ENCODE assay signal across 19 cellular contexts in genomic region chr3:66259721-66260255, GRCh38. TPM values are rescaled to one million over a fixed set of nuclear protein-coding genes. Genes with fewer than 3 reads are reported as not detected.
DNase-seq lines count a peak whose midpoint lies in the region; ATAC-seq and TF ChIP-seq lines count a peak whose summit lies in the region.
"Had no signal": no experiment of that assay in that cellular context is flagged by ENCODE, and none has a peak within 500 bp of the region (broad histone marks: within the 10 kb centered on the region; RNA-seq: fewer than 3 reads in every experiment).

No MANE protein-coding gene starts in this region.

- no peak overlapping the region for H4K91ac ChIP-seq in neuronal stem cell (ENCODE audit: low read depth, low read length, poor library complexity)

- no peak overlapping the region for H2BK5ac ChIP-seq in neuronal stem cell (ENCODE audit: low read length)

- in situ Hi-C loops in GM23248 (cut with MboI): no loop called here

- ATAC-seq in RWPE2 (ENCODE audit: low read depth) (peak; percentile 14; the same call in 1 of the 3 replicates), psoas muscle (no peak), HG02870 (IDR thresholded peaks at IDR 0.05; ENCODE audit: unreplicated experiment) (no peak)
- ATAC-seq: Panc1 had no signal

- peak overlapping the region; percentile 19 for H3K18ac ChIP-seq in neuronal stem cell (ENCODE audit: low read length)

- peaks cover 20% of the 10 kb centered on the region for H3K4me1 ChIP-seq in GM23248 (ENCODE audit: insufficient read depth)
- no peaks in the 10 kb centered on the region for H3K4me1 ChIP-seq in RWPE2 (ENCODE audit: insufficient read depth, poor library complexity, severe bottlenecking)
- H3K4me1 ChIP-seq in neuronal stem cell (ENCODE audit: control insufficient read depth in 2 of 2, insufficient read depth in 1 of 2, low read depth in 1 of 2, low read length in 2 of 2): peaks cover 0 to 6% of the 10 kb centered on the region in 2 donors
- H3K4me1 ChIP-seq in psoas muscle: peaks cover 18% of the 10 kb centered on the region

- H2BK12ac ChIP-seq in neuronal stem cell (ENCODE audit: low read length): no peak overlapping the region

- H4K8ac ChIP-seq in neuronal stem cell (ENCODE audit: low read depth, low read length): no peak overlapping the region

- H3K4ac ChIP-seq in neuronal stem cell (ENCODE audit: low read length): no peak overlapping the region

- no peak overlapping the region for H2AK5ac ChIP-seq in neuronal stem cell (ENCODE audit: low read depth, low read length)

- H3K4me3 ChIP-seq in GM23248 (no peak overlapping the region), RWPE2 (ENCODE audit: severe bottlenecking) (no peak overlapping the region), fibroblast of mammary gland (ENCODE audit: control insufficient read depth, low read depth, low read length) (no peak overlapping the region), neuronal stem cell (ENCODE audit: low read length in 2 of 2) (no peak overlapping the region), psoas muscle (no peak overlapping the region)
- H3K4me3 ChIP-seq: MG63 had no signal

- H3F3A ChIP-seq in GM23248 (ENCODE audit: insufficient read depth): no peaks in the 10 kb centered on the region

- no peak overlapping the region for H3K27ac ChIP-seq in GM23248
- H3K27ac ChIP-seq in RWPE2 (ENCODE audit: poor library complexity, severe bottlenecking): no peak overlapping the region
- H3K27ac ChIP-seq in neuronal stem cell (replicated peaks; ENCODE audit: low read length): no peak overlapping the region
- no peak overlapping the region for H3K27ac ChIP-seq in psoas muscle
- H3K27ac ChIP-seq: HL-60, KMS-11 had no signal

- no peak overlapping the region for H2AFZ ChIP-seq in GM23248
- H2AFZ ChIP-seq in neuronal stem cell (ENCODE audit: low read length): no peak overlapping the region

- H3K4me2 ChIP-seq in GM23248 (ENCODE audit: unreplicated experiment) (no peak overlapping the region), neuronal stem cell (ENCODE audit: insufficient read depth, low read length, poor library complexity, severe bottlenecking) (no peak overlapping the region)
- H3K4me2 ChIP-seq: KMS-11 had no signal

- H3K36me3 ChIP-seq in GM23248 (ENCODE audit: low read depth): no peaks in the 10 kb centered on the region
- H3K36me3 ChIP-seq in RWPE2 (ENCODE audit: low read depth): no peaks in the 10 kb centered on the region
- peaks cover 0 to 3% of the 10 kb centered on the region in 2 donors for H3K36me3 ChIP-seq in neuronal stem cell (replicated peaks in 1 of 2; ENCODE audit: control insufficient read depth in 2 of 2, insufficient read depth in 2 of 2, low read length in 2 of 2)
- peaks cover 0 to 28% of the 10 kb centered on the region in 2 donors for H3K36me3 ChIP-seq in psoas muscle (ENCODE audit: insufficient read depth in 1 of 2, low read depth in 1 of 2)
- H3K36me3 ChIP-seq: MG63 had no signal

- H2BK15ac ChIP-seq in neuronal stem cell (ENCODE audit: low read length): no peak overlapping the region

- H3K9me2 ChIP-seq in GM23248 (ENCODE audit: insufficient read depth): no peaks in the 10 kb centered on the region

- H3K9me3 ChIP-seq in GM23248 (ENCODE audit: low read depth) (no peaks in the 10 kb centered on the region), RWPE2 (ENCODE audit: severe bottlenecking) (no peaks in the 10 kb centered on the region), neuronal stem cell (replicated peaks in 1 of 2; ENCODE audit: control insufficient read depth in 2 of 2, insufficient read depth in 1 of 2, low read depth in 1 of 2, low read length in 2 of 2) (no peaks in the 10 kb centered on the region), psoas muscle (no peaks in the 10 kb centered on the region)
- H3K9me3 ChIP-seq: MG63 had no signal

- H3K14ac ChIP-seq in neuronal stem cell (ENCODE audit: low read length): no peak overlapping the region

- no peaks in the 10 kb centered on the region for H3K79me2 ChIP-seq in GM23248 (ENCODE audit: insufficient read depth)

- WGBS in GM23248 (ENCODE audit: low coverage in 1 of 2, low lambda C conversion rate in 2 of 2, missing lambda C conversion rate in 2 of 2), 2 experiments: 94 to 96% methylated on average over 6 of the region's 6 CpGs
- WGBS in neuronal stem cell (ENCODE audit: extremely low coverage in 2 of 2, insufficient read length in 2 of 2, insufficient replicate concordance in 1 of 2), 2 donors: no CpG with 5 or more reads among the region's 6 CpGs
- 67 to 76% (median 73%) methylated on average over 6 of the region's 6 CpGs for WGBS in psoas muscle, 3 donors

- H2BK120ac ChIP-seq in neuronal stem cell (ENCODE audit: low read depth, low read length): no peak overlapping the region

- TF ChIP-seq CTCF in RWPE2 (IDR thresholded peaks at IDR 0.05; ENCODE audit: poor library complexity, severe bottlenecking) (no peak), fibroblast of mammary gland (conservative IDR thresholded peaks at IDR 0.05; ENCODE audit: control insufficient read depth, insufficient read depth, low read depth, low read length) (no peak), psoas muscle (IDR thresholded peaks at IDR 0.05) (no peak)

- no peaks in the 10 kb centered on the region for H3K27me3 ChIP-seq in GM23248 (replicated peaks; ENCODE audit: insufficient read depth)
- no peaks in the 10 kb centered on the region for H3K27me3 ChIP-seq in RWPE2 (ENCODE audit: insufficient read depth, poor library complexity, severe bottlenecking)
- no peaks in the 10 kb centered on the region for H3K27me3 ChIP-seq in neuronal stem cell (ENCODE audit: control insufficient read depth in 3 of 3, insufficient read depth in 3 of 3, low read depth in 1 of 3, low read length in 3 of 3)
- H3K27me3 ChIP-seq in psoas muscle (ENCODE audit: insufficient read depth in 3 of 3, low read length in 2 of 3): no peaks in the 10 kb centered on the region
- H3K27me3 ChIP-seq: MG63 had no signal

- H4K20me1 ChIP-seq in GM23248 (ENCODE audit: insufficient read depth): no peaks in the 10 kb centered on the region

- no peak overlapping the region for H3K23ac ChIP-seq in neuronal stem cell (ENCODE audit: low read depth, low read length, poor library complexity)

- H3K9ac ChIP-seq in GM23248: no peak overlapping the region
- H3K9ac ChIP-seq in neuronal stem cell (ENCODE audit: low read depth, low read length, poor library complexity): no peak overlapping the region
- H3K9ac ChIP-seq: KMS-11 had no signal

- intact Hi-C loops in psoas muscle (cut with DNase I): loop anchor here in 1 of 2 donors (5.0 kb wide), 1 partner anchor 113 kb away; no protein-coding TSS in a partner anchor

- peak; percentile 18 for DNase-seq in GM23248
- DNase-seq in RWPE2 (ENCODE audit: low spot score): no peak
- peak; percentile 25 for DNase-seq in fibroblast of mammary gland (ENCODE audit: low read depth)
- DNase-seq in neuronal stem cell (ENCODE audit: low spot score): no peak
- no peak for DNase-seq in RPMI8226
- DNase-seq in psoas muscle: no peak
- DNase-seq: AML-193; CD4-positive, alpha-beta T cell; DND-41; GF-D8; MG63; NCI-H1092 treated with DMSO at 0.1 percent for 48 hours; NCI-H187 treated with DMSO at 0.1 percent for 48 hours; NCI-H510A treated with DMSO at 0.1 percent for 48 hours; SIG-M5 had no signal

- no peaks in the 10 kb centered on the region for H3K79me1 ChIP-seq in neuronal stem cell (ENCODE audit: low read depth, low read length)

RNA-seq across cellular contexts. Expression of gene SLC25A26, which starts 39.0 kb away (rescaled TPM):
- total RNA-seq in GM23248 (2014; rRNA removed; shearing (Covaris generic)): 25.2 and 26.9 TPM in 2 replicates
- polyA plus RNA-seq in GM23248 (2016; fragmentation: Nextera tagmentation; extraction: Ambion mirVana) (25.2 and 30.1 TPM in 2 replicates), psoas muscle (10 to 100 TPM; 21.0 to 43.6 (median 25.4) TPM)
- 7.3 TPM for polyA plus RNA-seq in neuronal stem cell (2013, experiment 1 of 2)
- polyA plus RNA-seq in neuronal stem cell (2013, experiment 2 of 2): 7.9 TPM
- total RNA-seq in psoas muscle: 10 to 100 TPM; 25.1 to 34.0 (median 32.7) TPM

Comparison
In these comparisons a context has a peak if more than half of its experiments do, and no peak if none do; other contexts are left out.
1. DNase-seq: peak in GM23248 (single experiment) and fibroblast of mammary gland (single experiment); none in RWPE2 (single experiment), neuronal stem cell (single experiment), RPMI8226 (single experiment) and psoas muscle (0 of 2).